ENCODE assay signal across 1 cellular context in the genomic region with DNA sequence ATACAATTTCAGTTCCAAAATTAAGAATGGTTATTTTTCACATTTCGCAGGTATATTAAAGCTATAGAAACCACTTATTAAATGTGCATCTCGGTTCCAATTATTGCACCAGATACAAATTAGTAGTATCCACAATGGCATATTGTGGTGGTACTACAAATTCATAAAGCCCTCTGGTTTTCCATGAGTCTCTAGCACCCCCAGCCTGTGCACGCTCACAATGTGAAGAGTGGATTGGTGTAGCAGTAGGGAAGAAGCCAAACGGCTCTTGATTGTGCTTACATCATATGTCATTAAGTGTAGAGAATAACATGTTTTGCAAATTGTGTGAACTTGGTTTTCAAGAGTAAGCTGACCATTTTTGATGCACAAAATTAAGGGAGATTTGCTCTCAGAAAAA.
TF ChIP-seq lines count a peak whose summit lies in the region.

No MANE protein-coding gene starts in this region.

TF ChIP-seq in neural cell, 6 proteins besides CTCF, POLR2A, EP300 and RAD21 (continued from another document):
- no peak for TF ChIP-seq REST (IDR thresholded peaks at IDR 0.05; ENCODE audit: borderline replicate concordance)
- TF ChIP-seq POLR2AphosphoS5 (IDR thresholded peaks at IDR 0.05), result no peak
TF ChIP-seq in neural cell: peak in this region for 1.
